8 cellular contexts compared by ENCODE assay signal in the genomic region with DNA sequence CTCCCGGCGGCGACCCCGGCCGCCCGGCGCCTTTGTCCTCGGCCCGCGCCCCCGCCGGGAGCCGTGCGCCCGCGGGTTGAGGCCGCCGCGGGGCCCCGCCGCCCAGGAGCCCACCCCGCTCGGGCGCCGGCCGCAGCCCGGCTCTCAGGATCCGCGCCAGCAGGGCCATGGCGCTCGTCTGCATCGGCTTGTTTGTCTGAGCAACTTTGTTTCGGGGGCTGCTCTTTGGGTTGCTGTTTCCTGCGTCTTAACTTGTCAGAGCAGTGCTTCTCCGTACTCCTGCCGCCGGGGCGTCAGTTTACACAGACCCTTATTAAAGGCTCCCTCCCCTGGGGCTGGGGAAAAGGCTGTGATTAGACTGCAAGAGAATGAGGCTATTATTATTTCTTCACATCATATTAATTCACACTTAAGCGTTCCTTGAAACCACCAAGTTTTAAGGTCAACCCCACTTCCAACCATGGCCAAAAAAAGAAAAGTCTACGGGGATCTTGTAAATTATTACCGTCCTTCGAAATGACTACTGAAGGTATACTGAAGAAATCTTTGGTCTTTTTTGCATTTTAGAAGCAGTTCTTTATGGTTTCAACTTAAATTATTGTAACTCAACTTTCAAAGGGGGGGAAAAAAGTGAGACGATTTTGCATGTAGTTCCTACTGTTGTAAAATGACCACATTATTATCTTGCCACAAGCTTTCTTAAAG. TPM values are rescaled to one million over a fixed set of nuclear protein-coding genes. Genes with fewer than 3 reads are reported as not detected.
A peak's percentile ranks its signal among the peaks of the same experiment; 100 is the strongest.
DNase-seq lines count a peak whose midpoint lies in the region; TF ChIP-seq lines count a peak whose summit lies in the region.

A gene with protein sequence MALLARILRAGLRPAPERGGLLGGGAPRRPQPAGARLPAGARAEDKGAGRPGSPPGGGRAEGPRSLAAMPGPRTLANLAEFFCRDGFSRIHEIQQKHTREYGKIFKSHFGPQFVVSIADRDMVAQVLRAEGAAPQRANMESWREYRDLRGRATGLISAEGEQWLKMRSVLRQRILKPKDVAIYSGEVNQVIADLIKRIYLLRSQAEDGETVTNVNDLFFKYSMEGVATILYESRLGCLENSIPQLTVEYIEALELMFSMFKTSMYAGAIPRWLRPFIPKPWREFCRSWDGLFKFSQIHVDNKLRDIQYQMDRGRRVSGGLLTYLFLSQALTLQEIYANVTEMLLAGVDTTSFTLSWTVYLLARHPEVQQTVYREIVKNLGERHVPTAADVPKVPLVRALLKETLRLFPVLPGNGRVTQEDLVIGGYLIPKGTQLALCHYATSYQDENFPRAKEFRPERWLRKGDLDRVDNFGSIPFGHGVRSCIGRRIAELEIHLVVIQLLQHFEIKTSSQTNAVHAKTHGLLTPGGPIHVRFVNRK (minus strand): TSS at position 198 of the 705 bp plus-strand sequence. CDS start 29 bp downstream, at position 169.

- in situ Hi-C loops in KBM-7 (cut with MboI; ENCODE audit: low pct_unique_long_range_greater_than_20kb, low sequenced_read_pairs): no loop called here

- peak within 1 kb of the TSS; percentile 71 to 77 for H3K18ac ChIP-seq in mesenchymal stem cell (ENCODE audit: low read depth in 1 of 2, low read length in 2 of 2)

- peaks cover 0 to 4% of the 10 kb centered on the region in 2 experiments for H3K36me3 ChIP-seq in mesenchymal stem cell (ENCODE audit: control insufficient read depth in 1 of 2, insufficient read depth in 2 of 2, low read depth in 1 of 2, low read length in 2 of 2)
- H3K36me3 ChIP-seq in urinary bladder (ENCODE audit: insufficient read depth): no peaks in the 10 kb centered on the region

- H4K8ac ChIP-seq in mesenchymal stem cell (ENCODE audit: low read length): peak within 1 kb of the TSS; percentile 88

- peak within 1 kb of the TSS; percentile 80 for H3K9ac ChIP-seq in mesenchymal stem cell (ENCODE audit: low read length)

- H2BK15ac ChIP-seq in mesenchymal stem cell (ENCODE audit: low read depth, poor library complexity, severe bottlenecking): peak within 1 kb of the TSS; percentile 89

- TF ChIP-seq CTCF in AG10803 (conservative IDR thresholded peaks at IDR 0.05; ENCODE audit: low read length) (no peak), coronary artery (IDR thresholded peaks at IDR 0.05) (no peak)

- H3K27ac ChIP-seq in coronary artery: peak within 1 kb of the TSS in 1 of 2 donors; percentile 22
- peak within 1 kb of the TSS; percentile 22 for H3K27ac ChIP-seq in mesenchymal stem cell (ENCODE audit: low read length, poor library complexity, severe bottlenecking)
- H3K27ac ChIP-seq in urinary bladder (ENCODE audit: low read depth): peak within 1 kb of the TSS; percentile 48

- WGBS in mesenchymal stem cell: 1% methylated on average over 35 of the region's 43 CpGs
- WGBS in urinary bladder: 1% methylated on average over 43 of the region's 43 CpGs

- H3K4ac ChIP-seq in mesenchymal stem cell (ENCODE audit: low read depth in 1 of 2, low read length in 2 of 2): peak within 1 kb of the TSS in 1 of 2 experiments; percentile 75

- DNase-seq in AG10803 (ENCODE audit: low read depth): no peak
- peak; percentile 25 for DNase-seq in KBM-7
- no peak for DNase-seq in coronary artery (ENCODE audit: low spot score)
- DNase-seq in mesenchymal stem cell: peak; percentile 37
- DNase-seq in stimulated activated CD4-positive, alpha-beta T cell treated with anti-CD3 and anti-CD28 coated beads, Interleukin-1b, Interleukin-23, amount 100 ng/mL, for 48 hours: no peak
- no peak for DNase-seq in NCI-H1092 (lab: John Stamatoyannopoulos, UW)
- DNase-seq in activated CD4-positive, CD25-positive, alpha-beta regulatory T cell (lab: John Stamatoyannopoulos, UW): no peak

- H3K27me3 ChIP-seq in mesenchymal stem cell (ENCODE audit: control insufficient read depth in 1 of 2, insufficient read depth in 1 of 2, low read length in 2 of 2): peaks cover 0 to 15% of the 10 kb centered on the region in 2 experiments

- peak within 1 kb of the TSS; percentile 48 for H3K4me3 ChIP-seq in AG10803 (ENCODE audit: low read length)
- peak within 1 kb of the TSS; percentile 76 for H3K4me3 ChIP-seq in coronary artery
- peak within 1 kb of the TSS; percentile 78 to 79 for H3K4me3 ChIP-seq in mesenchymal stem cell (ENCODE audit: insufficient read depth in 1 of 2, low read depth in 1 of 2, low read length in 2 of 2)
- H3K4me3 ChIP-seq in urinary bladder (ENCODE audit: low read depth, low read length): peak within 1 kb of the TSS; percentile 66

- H3K79me1 ChIP-seq in mesenchymal stem cell (replicated peaks; ENCODE audit: low read length, poor library complexity, severe bottlenecking): peaks cover 16% of the 10 kb centered on the region

- peak within 1 kb of the TSS; percentile 36 for H2AFZ ChIP-seq in mesenchymal stem cell (ENCODE audit: low read depth, low read length)

- H3K23ac ChIP-seq in mesenchymal stem cell (ENCODE audit: low read length in 2 of 2): peak within 1 kb of the TSS in 1 of 2 experiments; percentile 93

- H3K4me2 ChIP-seq in mesenchymal stem cell (ENCODE audit: low read length, poor library complexity, severe bottlenecking): peak within 1 kb of the TSS; percentile 91

- H3K9me3 ChIP-seq in mesenchymal stem cell (ENCODE audit: control insufficient read depth, low read length): no peaks in the 10 kb centered on the region

- H3K4me1 ChIP-seq in mesenchymal stem cell (ENCODE audit: control insufficient read depth, insufficient read depth, low read depth, low read length): peaks cover 13% of the 10 kb centered on the region
- no peaks in the 10 kb centered on the region for H3K4me1 ChIP-seq in urinary bladder (ENCODE audit: insufficient read depth)

- H2BK120ac ChIP-seq in mesenchymal stem cell (ENCODE audit: low read depth, low read length): peak within 1 kb of the TSS; percentile 68

- peak within 1 kb of the TSS; percentile 59 for H4K91ac ChIP-seq in mesenchymal stem cell (ENCODE audit: low read length)

- peak within 1 kb of the TSS in 1 of 2 experiments; percentile 32 for H3K14ac ChIP-seq in mesenchymal stem cell (ENCODE audit: low read length in 2 of 2)

- H2BK12ac ChIP-seq in mesenchymal stem cell (ENCODE audit: low read length in 2 of 2): peak within 1 kb of the TSS in 1 of 2 experiments; percentile 92

- peak within 1 kb of the TSS; percentile 9 for H2BK5ac ChIP-seq in mesenchymal stem cell (ENCODE audit: low read depth, low read length, poor library complexity, severe bottlenecking)

- H2AK5ac ChIP-seq in mesenchymal stem cell (ENCODE audit: low read length, severe bottlenecking): no peak within 1 kb of the TSS

RNA-seq across cellular contexts. Expression of the gene that starts here (rescaled TPM):
- polyA plus RNA-seq in mesenchymal stem cell (2013, experiment 1 of 2): 0.35 TPM
- 0.27 TPM for polyA plus RNA-seq in mesenchymal stem cell (2013, experiment 2 of 2)
- total RNA-seq in urinary bladder: 7.8 TPM
- 0.70 TPM for polyA plus RNA-seq in urinary bladder

Comparison
In these comparisons a context has a peak if more than half of its experiments do, and no peak if none do; other contexts are left out.
1. DNase-seq: peak in KBM-7 (single experiment) and mesenchymal stem cell (single experiment); none in AG10803 (single experiment), coronary artery (single experiment), stimulated activated CD4-positive, alpha-beta T cell treated with anti-CD3 and anti-CD28 coated beads, Interleukin-1b, Interleukin-23, amount 100 ng/mL, for 48 hours (single experiment), NCI-H1092 (single experiment) and activated CD4-positive, CD25-positive, alpha-beta regulatory T cell (0 of 4).
2. Peak in every context shown above with its lines, with median percentiles within 50 percentile points of each other: H3K4me3 ChIP-seq.